ENCODE assay signal across 19 cellular contexts in the genomic region with DNA sequence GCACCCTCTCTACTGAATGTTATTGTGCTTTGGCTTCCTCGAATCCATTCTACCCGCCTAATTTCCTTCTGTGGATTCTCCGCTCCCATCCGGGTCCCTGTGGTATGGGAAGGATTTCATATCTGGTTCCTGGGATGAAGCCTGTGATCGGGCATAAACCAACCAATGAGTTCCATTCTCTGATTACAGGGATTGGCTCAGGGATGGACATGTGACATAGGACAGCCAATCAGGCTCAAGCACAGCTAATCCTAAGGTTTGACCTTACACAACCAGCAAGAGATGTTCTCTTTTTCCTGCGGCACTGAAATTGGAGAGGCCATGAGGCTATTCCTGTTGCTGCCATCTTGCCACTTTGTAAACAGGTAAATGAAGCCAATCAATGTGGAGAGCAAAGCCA.
DNase-seq lines count a peak whose midpoint lies in the region; ATAC-seq, FAIRE-seq and TF ChIP-seq lines count a peak whose summit lies in the region.
"Had no signal": no experiment of that assay in that cellular context is flagged by ENCODE, and none has a peak within 500 bp of the region (broad histone marks: within the 10 kb centered on the region; RNA-seq: fewer than 3 reads in every experiment).

No MANE protein-coding gene starts in this region.

- ATAC-seq in A549 = 0 out of 6 replicates have a peak, but pooled peaks of 1 of the 2 experiments have one; percentile 31
- ATAC-seq: HCT116 had no signal

- no peak for TF ChIP-seq EP300 in A549 (IDR thresholded peaks at IDR 0.05)

- H3K4me1 ChIP-seq in A549 = no peaks in the 10 kb centered on the region
- H3K4me1 ChIP-seq: Caco-2 had no signal

- WGBS in A549 (ENCODE audit: missing lambda C conversion rate) = 79% methylated on average over 6 of the region's 6 CpGs

- no peak for TF ChIP-seq POLR2A in A549 (IDR thresholded peaks at IDR 0.05; ENCODE audit: low read length)

- TF ChIP-seq RAD21 in A549 (conservative IDR thresholded peaks at IDR 0.05 in 1 of 2, IDR thresholded peaks at IDR 0.05 in 1 of 2) = no peak

- no peaks in the 10 kb centered on the region for H3K36me3 ChIP-seq in bronchial epithelial cell (ENCODE audit: control insufficient read depth, insufficient read depth, low read length)

- H3K27me3 ChIP-seq in bronchial epithelial cell (ENCODE audit: control insufficient read depth, insufficient read depth, low read length) = peaks cover 2% of the 10 kb centered on the region

- POLR2A ChIA-PET in A549 (lab: Yijun Ruan, JAX) = no interaction called here

- TF ChIP-seq CTCF in A549 (IDR thresholded peaks at IDR 0.05) (no peak), bronchial epithelial cell (IDR thresholded peaks at IDR 0.05; ENCODE audit: insufficient read depth, low read length, severe bottlenecking) (no peak)

- H3K9me3 ChIP-seq in A549 = no peaks in the 10 kb centered on the region
- H3K9me3 ChIP-seq: Caco-2 had no signal

- CTCF ChIA-PET in A549 (lab: Yijun Ruan, JAX) = no interaction called here

- FAIRE-seq in A549 (lab: Jason Lieb, UNC) = no peak
- FAIRE-seq in bronchial epithelial cell (lab: Jason Lieb, UNC) = peak; percentile 50
- FAIRE-seq: A204.1 had no signal

- DNase-seq in A549 (ENCODE audit: low read depth in 1 of 2, low spot score in 1 of 2) = peak in 1 of 2 experiments; percentile 6
- peak; percentile 41 for DNase-seq in NAMALWA (ENCODE audit: low spot score)
- no peak for DNase-seq in bronchial epithelial cell (ENCODE audit: low read depth)
- DNase-seq in mesenteric fat pad (ENCODE audit: low spot score) = peak; percentile 28
- DNase-seq in activated CD8-positive, alpha-beta memory T cell treated with anti-CD3 and anti-CD28 coated beads, Interleukin-2, amount 50 U/mL, for 4 hours = no peak
- DNase-seq in LoVo (ENCODE audit: low spot score) = no peak
- DNase-seq in NCI-H2196 treated with DMSO at 0.1 percent for 48 hours (lab: John Stamatoyannopoulos, UW; ENCODE audit: unreplicated experiment) = no peak
- no peak for DNase-seq in inferior parietal cortex (ENCODE audit: extremely low spot score)
- DNase-seq: Caco-2; CD4-positive, alpha-beta T cell; GDM1; GM23248; NCI-H1436; NCI-H2029; NCI-H748 treated with DMSO at 0.1 percent for 48 hours; RPMI8226; SIG-M5 had no signal

- no peak overlapping the region for H3K4me2 ChIP-seq in A549

- H3K4me3 ChIP-seq in A549 (no peak overlapping the region), bronchial epithelial cell (ENCODE audit: low read depth, low read length) (no peak overlapping the region)
- H3K4me3 ChIP-seq: GM23248 had no signal

- H3K27ac ChIP-seq in A549 = no peak overlapping the region
- H3K27ac ChIP-seq: GM23248 had no signal

TF ChIP-seq in A549, 52 proteins besides CTCF, POLR2A, EP300 and RAD21:
- TF ChIP-seq JUNB (IDR thresholded peaks at IDR 0.05) = no peak
- TF ChIP-seq, protein P1, sequence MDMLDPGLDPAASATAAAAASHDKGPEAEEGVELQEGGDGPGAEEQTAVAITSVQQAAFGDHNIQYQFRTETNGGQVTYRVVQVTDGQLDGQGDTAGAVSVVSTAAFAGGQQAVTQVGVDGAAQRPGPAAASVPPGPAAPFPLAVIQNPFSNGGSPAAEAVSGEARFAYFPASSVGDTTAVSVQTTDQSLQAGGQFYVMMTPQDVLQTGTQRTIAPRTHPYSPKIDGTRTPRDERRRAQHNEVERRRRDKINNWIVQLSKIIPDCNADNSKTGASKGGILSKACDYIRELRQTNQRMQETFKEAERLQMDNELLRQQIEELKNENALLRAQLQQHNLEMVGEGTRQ (IDR thresholded peaks at IDR 0.05) = peak; percentile 42; the same call in 1 of the 2 replicates

Comparison
In these comparisons a context has a peak if more than half of its experiments do, and no peak if none do; other contexts are left out.
1. DNase-seq: peak in NAMALWA (single experiment) and mesenteric fat pad (single experiment); none in bronchial epithelial cell (single experiment), activated CD8-positive, alpha-beta memory T cell treated with anti-CD3 and anti-CD28 coated beads, Interleukin-2, amount 50 U/mL, for 4 hours (single experiment), LoVo (single experiment), NCI-H2196 treated with DMSO at 0.1 percent for 48 hours (single experiment) and inferior parietal cortex (single experiment).